10 cellular contexts compared by ENCODE assay signal in genomic region chr3:187678869-187679268, GRCh38. TPM values are rescaled to one million over a fixed set of nuclear protein-coding genes. Genes with fewer than 3 reads are reported as not detected.
DNase-seq lines count a peak whose midpoint lies in the region; FAIRE-seq and TF ChIP-seq lines count a peak whose summit lies in the region.
"Had no signal": no experiment of that assay in that cellular context is flagged by ENCODE, and none has a peak within 500 bp of the region (broad histone marks: within the 10 kb centered on the region; RNA-seq: fewer than 3 reads in every experiment).

No MANE protein-coding gene starts in this region.

- no peaks in the 10 kb centered on the region for H3K9me3 Mint-ChIP-seq in CD14-positive monocyte

- peaks cover 2% of the 10 kb centered on the region for H3K4me1 Mint-ChIP-seq in CD14-positive monocyte

- no peak overlapping the region for H3K4me2 ChIP-seq in mesendoderm (ENCODE audit: low read length)

- no peak overlapping the region for H3K4me3 ChIP-seq in MG63
- H3K4me3 ChIP-seq in mesendoderm (ENCODE audit: low read length) = no peak overlapping the region

- no peak overlapping the region for H3K27ac ChIP-seq in mesendoderm (ENCODE audit: low read depth, low read length)
- H3K27ac ChIP-seq: C4-2B had no signal

- H3K23ac ChIP-seq in mesendoderm (ENCODE audit: low read length) = no peak overlapping the region

- no peak overlapping the region for H3K9ac ChIP-seq in mesendoderm (ENCODE audit: low read length)

- peaks cover 8% of the 10 kb centered on the region; the same call in 1 of the 2 replicates for H3K27me3 ChIP-seq in MG63
- no peaks in the 10 kb centered on the region for H3K27me3 ChIP-seq in mesendoderm (ENCODE audit: insufficient read depth, low read length, poor library complexity)

- DNase-seq in NCI-H748 (lab: John Stamatoyannopoulos, UW; ENCODE audit: unreplicated experiment) (peak; percentile 16), NCI-H748 treated with DMSO at 0.1 percent for 48 hours (lab: John Stamatoyannopoulos, UW) (no peak), MG63 (peak; percentile 46), SKM-1 (lab: John Stamatoyannopoulos, UW; ENCODE audit: unreplicated experiment) (peak; percentile 41), mesendoderm (peak; percentile 86), ureter (ENCODE audit: low spot score) (peak; percentile 55), CD14-positive monocyte (ENCODE audit: low spot score) (no peak)

- peak overlapping the region; percentile 72 for H3K18ac ChIP-seq in mesendoderm (ENCODE audit: low read length)

- H3K4ac ChIP-seq in mesendoderm (ENCODE audit: low read depth, low read length) = no peak overlapping the region

- no peak overlapping the region for H3K27ac Mint-ChIP-seq in CD14-positive monocyte
- H3K27ac Mint-ChIP-seq: activated naive CD4-positive, alpha-beta T cell treated with anti-CD3 and anti-CD28 coated beads, Interleukin-2, amount 50 U/mL, for 72 hours had no signal

- no peak overlapping the region for H2BK15ac ChIP-seq in mesendoderm (replicated peaks; ENCODE audit: low read depth)

- H3K56ac ChIP-seq in mesendoderm (ENCODE audit: low read length) = peak overlapping the region; percentile 20

- H3K36me3 ChIP-seq in MG63 (no peaks in the 10 kb centered on the region), mesendoderm (ENCODE audit: control insufficient read depth, insufficient read depth, low read length) (no peaks in the 10 kb centered on the region)

- H4K5ac ChIP-seq in mesendoderm (ENCODE audit: low read length) = peak overlapping the region; percentile 35

- no peaks in the 10 kb centered on the region for H3K9me3 ChIP-seq in MG63

- WGBS in mesendoderm (ENCODE audit: extremely low coverage, insufficient coverage, low lambda C conversion rate) = no CpG with 5 or more reads among the region's 4 CpGs

- no peak overlapping the region for H4K8ac ChIP-seq in mesendoderm (ENCODE audit: low read depth, low read length)

- no peaks in the 10 kb centered on the region for H3K4me1 ChIP-seq in mesendoderm (ENCODE audit: control insufficient read depth, low read depth, low read length)

- no peaks in the 10 kb centered on the region for H3K36me3 Mint-ChIP-seq in CD14-positive monocyte
- H3K36me3 Mint-ChIP-seq: activated naive CD4-positive, alpha-beta T cell treated with anti-CD3 and anti-CD28 coated beads, Interleukin-2, amount 50 U/mL, for 72 hours had no signal

- no peak overlapping the region for H3K4me3 Mint-ChIP-seq in CD14-positive monocyte

- H2AK5ac ChIP-seq in mesendoderm (ENCODE audit: low read length) = no peak overlapping the region

- no peaks in the 10 kb centered on the region for H3K79me2 ChIP-seq in mesendoderm (ENCODE audit: control insufficient read depth, insufficient read depth, low read length)

- peak overlapping the region; percentile 55 for H2BK120ac ChIP-seq in mesendoderm (ENCODE audit: low read depth, low read length)

- no peak for TF ChIP-seq CTCF in CD14-positive monocyte (IDR thresholded peaks at IDR 0.05)

- H3K27me3 Mint-ChIP-seq in CD14-positive monocyte (ENCODE audit: low read depth in 3 of 3) = peaks cover 9 to 26% (median 20%) of the 10 kb centered on the region in 3 donors

- no peak overlapping the region for H2BK5ac ChIP-seq in mesendoderm (ENCODE audit: low read length)

- intact Hi-C loops in CD14-positive monocyte (cut with micrococcal nuclease) = loop anchor here (2.0 to 5.0 kb wide), 2 partner anchors 57 to 360 kb away; no protein-coding TSS in a partner anchor

- no peaks in the 10 kb centered on the region for H3K79me1 ChIP-seq in mesendoderm (ENCODE audit: low read length)

- peak; percentile 15 for FAIRE-seq in endometrium (lab: Jason Lieb, UNC)

RNA-seq across cellular contexts. Expression of gene SST, which starts 8.7 kb away (rescaled TPM):
- not detected in 2 replicates for total RNA-seq in MG63 (2014; rRNA removed; shearing (Covaris generic); ENCODE audit: low replicate concordance)
- polyA plus RNA-seq in mesendoderm (2013, experiment 1 of 2) = 2.1 TPM
- polyA plus RNA-seq in mesendoderm (2013, experiment 2 of 2) = 2.6 TPM
- total RNA-seq in ureter = 3.6 TPM
- polyA plus RNA-seq in CD14-positive monocyte = not detected
- total RNA-seq: activated naive CD4-positive, alpha-beta T cell treated with anti-CD3 and anti-CD28 coated beads, Interleukin-2, amount 50 U/mL, for 72 hours had no signal

RNA-seq across cellular contexts. Expression of gene RTP2, which starts 23.5 kb away (rescaled TPM):
- total RNA-seq in MG63 (2014; rRNA removed; shearing (Covaris generic); ENCODE audit: low replicate concordance) = not detected in 2 replicates
- polyA plus RNA-seq in mesendoderm (2013, experiment 1 of 2) = not detected
- not detected for polyA plus RNA-seq in mesendoderm (2013, experiment 2 of 2)
- not detected for total RNA-seq in ureter
- polyA plus RNA-seq in CD14-positive monocyte = not detected
- total RNA-seq: activated naive CD4-positive, alpha-beta T cell treated with anti-CD3 and anti-CD28 coated beads, Interleukin-2, amount 50 U/mL, for 72 hours had no signal

Comparison
In these comparisons a context has a peak if more than half of its experiments do, and no peak if none do; other contexts are left out.
1. DNase-seq: peak in NCI-H748 (single experiment), MG63 (single experiment), SKM-1 (single experiment), mesendoderm (single experiment) and ureter (single experiment); none in NCI-H748 treated with DMSO at 0.1 percent for 48 hours (single experiment) and CD14-positive monocyte (single experiment).